In genomic region chr10:126337241-126337640, GRCh38 we compare ENCODE assay signal across 28 cellular contexts. TPM values are rescaled to one million over a fixed set of nuclear protein-coding genes. Genes with fewer than 3 reads are reported as not detected.
"Had no signal": no experiment of that assay in that cellular context is flagged by ENCODE, and none has a peak within 500 bp of the region (broad histone marks: within the 10 kb centered on the region; RNA-seq: fewer than 3 reads in every experiment).

No MANE protein-coding gene starts in this region.

- DNase-seq: dermis blood vessel endothelial cell; effector memory CD4-positive, alpha-beta T cell; esophagus squamous epithelium; foreskin melanocyte; glutamatergic neuron; heart right ventricle; hippocampal formation; natural killer cell; occipital lobe; ovary; posterior cingulate gyrus; psoas muscle; right cardiac atrium; sigmoid colon; stimulated activated CD4-positive, alpha-beta T cell treated with anti-CD3 and anti-CD28 coated beads, Interleukin-15, amount 100 ng/mL, for 24 hours; stimulated activated CD4-positive, alpha-beta T cell treated with anti-CD3 and anti-CD28 coated beads, Interleukin-2, amount 100 ng/mL, for 48 hours; stimulated activated naive CD8-positive, alpha-beta T cell treated with anti-CD3 and anti-CD28 coated beads, Interleukin-15, Interleukin-2, amounts not matched to agents 100 U/mL and 50 U/mL, for 24 hours; substantia nigra; testis; tibial artery had no signal

- H3K36me3 Mint-ChIP-seq: memory B cell; natural killer cell; stimulated activated memory B cell treated with anti-CD40 and anti-IgM and Interleukin-4, amounts not matched to agents 10 μg/mL and 1 μg/mL and 100 μg/mL, for 72 hours; type B pancreatic cell had no signal

- H3K9me3 Mint-ChIP-seq: natural killer cell; stimulated activated memory B cell treated with anti-CD40 and anti-IgM and Interleukin-4, amounts not matched to agents 10 μg/mL and 1 μg/mL and 100 μg/mL, for 72 hours; type B pancreatic cell had no signal

- H3K36me3 ChIP-seq: esophagus squamous epithelium, heart right ventricle, ovary, sigmoid colon, tibial artery had no signal

- H3K4me1 Mint-ChIP-seq: memory B cell; natural killer cell; stimulated activated memory B cell treated with anti-CD40 and anti-IgM and Interleukin-4, amounts not matched to agents 10 μg/mL and 1 μg/mL and 100 μg/mL, for 72 hours had no signal

- H3K27ac ChIP-seq: coronary artery, esophagus squamous epithelium, heart right ventricle, ovary, psoas muscle, sigmoid colon, testis, tibial artery had no signal

- H3K4me1 ChIP-seq: esophagus squamous epithelium, heart right ventricle, psoas muscle, sigmoid colon, testis, tibial artery had no signal

- FAIRE-seq: endothelial cell of umbilical vein, islet of Langerhans had no signal

- H3K4me3 ChIP-seq: coronary artery, esophagus squamous epithelium, heart right ventricle, lung, ovary, psoas muscle, sigmoid colon, testis, tibial artery had no signal

- H3K27me3 ChIP-seq: esophagus squamous epithelium, ovary, sigmoid colon, testis, tibial artery had no signal

- ATAC-seq: heart right ventricle; left lobe of liver; natural killer cell; psoas muscle; right cardiac atrium; stimulated activated memory B cell treated with anti-CD40 and anti-IgM and Interleukin-4, amounts not matched to agents 10 μg/mL and 1 μg/mL and 100 μg/mL, for 72 hours; stimulated activated naive CD8-positive, alpha-beta T cell treated with anti-CD3 and anti-CD28 coated beads, Interleukin-15, Interleukin-2, amounts not matched to agents 100 U/mL and 50 U/mL, for 24 hours had no signal

- H3K9me3 ChIP-seq: esophagus squamous epithelium, heart right ventricle, ovary, psoas muscle, sigmoid colon, testis, tibial artery had no signal

- H3K27ac Mint-ChIP-seq: memory B cell; natural killer cell; stimulated activated memory B cell treated with anti-CD40 and anti-IgM and Interleukin-4, amounts not matched to agents 10 μg/mL and 1 μg/mL and 100 μg/mL, for 72 hours; type B pancreatic cell had no signal

- H3K4me3 Mint-ChIP-seq: memory B cell; natural killer cell; stimulated activated memory B cell treated with anti-CD40 and anti-IgM and Interleukin-4, amounts not matched to agents 10 μg/mL and 1 μg/mL and 100 μg/mL, for 72 hours; type B pancreatic cell had no signal

- H3K27me3 Mint-ChIP-seq: memory B cell had no signal

RNA-seq across cellular contexts. Expression of gene ADAM12, which starts 51.0 kb away (rescaled TPM):
- total RNA-seq: left lobe of liver had no signal
